ENCODE assay signal across 9 cellular contexts in genomic region chr12:52691076-52691764, GRCh38. TPM values are rescaled to one million over a fixed set of nuclear protein-coding genes. Genes with fewer than 3 reads are reported as not detected.
DNase-seq lines count a peak whose midpoint lies in the region; ATAC-seq and TF ChIP-seq lines count a peak whose summit lies in the region.
"Had no signal": no experiment of that assay in that cellular context is flagged by ENCODE, and none has a peak within 500 bp of the region (broad histone marks: within the 10 kb centered on the region; RNA-seq: fewer than 3 reads in every experiment).

No MANE protein-coding gene starts in this region.

- peaks cover 17% of the 10 kb centered on the region for H3K4me1 Mint-ChIP-seq in neural progenitor cell

- peak overlapping the region; percentile 39 for H3K4me3 ChIP-seq in neural progenitor cell
- H3K4me3 ChIP-seq in thyroid gland (replicated peaks in 1 of 3) = no peak overlapping the region

- H3K36me3 ChIP-seq in neural progenitor cell (no peaks in the 10 kb centered on the region), thyroid gland (no peaks in the 10 kb centered on the region)

- WGBS in thyroid gland, 2 donors = 6 to 8% methylated on average over 29 to 40 of the region's 45 CpGs

- H4K20me1 ChIP-seq in neural progenitor cell (ENCODE audit: low read depth) = no peaks in the 10 kb centered on the region

- no peak for TF ChIP-seq CTCF in neural progenitor cell (IDR thresholded peaks at IDR 0.05)
- TF ChIP-seq CTCF in thyroid gland (IDR thresholded peaks at IDR 0.05) = no peak

- no peak for TF ChIP-seq POLR2A in thyroid gland (IDR thresholded peaks at IDR 0.05)

- intact Hi-C loops in thyroid gland (cut with DNase I) = no loop called here

- H3K4me1 ChIP-seq in neural progenitor cell (peaks cover 8% of the 10 kb centered on the region), thyroid gland (peaks cover 3 to 9% of the 10 kb centered on the region in 2 donors)

- no peak overlapping the region for H3K9ac ChIP-seq in neural progenitor cell

- no peak overlapping the region for H3K27ac Mint-ChIP-seq in neural progenitor cell

- peaks cover 34% of the 10 kb centered on the region for H3K27me3 Mint-ChIP-seq in neural progenitor cell (ENCODE audit: insufficient read depth, low read depth)

- peaks cover 67% of the 10 kb centered on the region for H3K27me3 ChIP-seq in neural progenitor cell
- H3K27me3 ChIP-seq in thyroid gland = no peaks in the 10 kb centered on the region

- H3K9me3 ChIP-seq in neural progenitor cell (ENCODE audit: low read depth) = no peaks in the 10 kb centered on the region
- no peaks in the 10 kb centered on the region for H3K9me3 ChIP-seq in thyroid gland

- peak overlapping the region; percentile 96 for H2AFZ ChIP-seq in neural progenitor cell (replicated peaks)

- H3K27ac ChIP-seq in neural progenitor cell = no peak overlapping the region
- no peak overlapping the region for H3K27ac ChIP-seq in thyroid gland

- no peaks in the 10 kb centered on the region for H3K79me2 ChIP-seq in neural progenitor cell (ENCODE audit: low read depth)

- no peaks in the 10 kb centered on the region for H3K36me3 Mint-ChIP-seq in neural progenitor cell

- H3K4me3 Mint-ChIP-seq in neural progenitor cell = peak overlapping the region; percentile 75

- H3K4me2 ChIP-seq in neural progenitor cell = peak overlapping the region; percentile 80

- no peaks in the 10 kb centered on the region for H3K9me3 Mint-ChIP-seq in neural progenitor cell

- ATAC-seq in HG03280 (IDR thresholded peaks at IDR 0.05; ENCODE audit: unreplicated experiment) (peak; percentile 51), GM21619 (IDR thresholded peaks at IDR 0.05; ENCODE audit: unreplicated experiment) (no peak), HG02571 (IDR thresholded peaks at IDR 0.05; ENCODE audit: unreplicated experiment) (no peak), HG02763 (IDR thresholded peaks at IDR 0.05; ENCODE audit: unreplicated experiment) (no peak)

- DNase-seq in activated CD4-positive, CD25-positive, alpha-beta regulatory T cell treated with anti-CD3 and anti-CD28 coated beads, Interleukin-2, amount 50 U/mL, for 72 hours = peak; percentile 49
- DNase-seq in ecto neural progenitor cell (ENCODE audit: low spot score) (peak; percentile 77), neural progenitor cell (ENCODE audit: low spot score) (peak; percentile 70), thyroid gland (peak; percentile 18 to 22)

- peaks cover 8% of the 10 kb centered on the region for H3F3A ChIP-seq in neural progenitor cell (ENCODE audit: low read depth)

RNA-seq across cellular contexts. Expression of gene KRT1, which starts 11.0 kb away (rescaled TPM):
- total RNA-seq in neural progenitor cell (ENCODE audit: low replicate concordance) = not detected in 2 replicates
- 1 to 10 TPM in 1 of 4 donors, not detected in 3; 2.8 TPM for total RNA-seq in thyroid gland
- total RNA-seq: epithelial cell of proximal tubule had no signal

RNA-seq across cellular contexts. Expression of gene KRT77, which starts 12.1 kb away (rescaled TPM):
- total RNA-seq in neural progenitor cell (ENCODE audit: low replicate concordance) = 0.47 TPM in 1 of 2 replicates, not detected in the other
- total RNA-seq in thyroid gland = not detected
- total RNA-seq: epithelial cell of proximal tubule had no signal

RNA-seq across cellular contexts. Expression of gene KRT2, which starts 39.2 kb away (rescaled TPM):
- total RNA-seq in neural progenitor cell (ENCODE audit: low replicate concordance) (not detected in 2 replicates), thyroid gland (1 to 10 TPM in 1 of 4 donors, not detected in 3; 1.3 TPM)
- total RNA-seq: epithelial cell of proximal tubule had no signal

Comparison
In these comparisons a context has a peak if more than half of its experiments do, and no peak if none do; other contexts are left out.
1. DNase-seq: peak in every context shown above with its lines; median percentile 77 in ecto neural progenitor cell; 70 in neural progenitor cell; 49 in activated CD4-positive, CD25-positive, alpha-beta regulatory T cell treated with anti-CD3 and anti-CD28 coated beads, Interleukin-2, amount 50 U/mL, for 72 hours; 20 in thyroid gland.